ENCODE assay signal across 8 cellular contexts in genomic region chr12:68686262-68686594, GRCh38. TPM values are rescaled to one million over a fixed set of nuclear protein-coding genes. Genes with fewer than 3 reads are reported as not detected.
A peak's percentile ranks its signal among the peaks of the same experiment; 100 is the strongest.
DNase-seq lines count a peak whose midpoint lies in the region; TF ChIP-seq lines count a peak whose summit lies in the region.

No MANE protein-coding gene starts in this region.

- H3K4me1 Mint-ChIP-seq in activated naive CD4-positive, alpha-beta T cell treated with anti-CD3 and anti-CD28 coated beads, Interleukin-2, amount 10 ng/mL, durations not matched to agents 7 days and 5 days = peaks cover 41% of the 10 kb centered on the region
- peaks cover 12% of the 10 kb centered on the region for H3K4me1 Mint-ChIP-seq in type B pancreatic cell (ENCODE audit: unreplicated experiment)

- CTCF ChIA-PET in activated naive CD4-positive, alpha-beta T cell treated with anti-CD3 and anti-CD28 coated beads, Interleukin-2, amount 10 ng/mL, durations not matched to agents 7 days and 5 days (lab: Charles Lee) = no interaction called here

- no peaks in the 10 kb centered on the region for H3K9me3 Mint-ChIP-seq in activated naive CD4-positive, alpha-beta T cell treated with anti-CD3 and anti-CD28 coated beads, Interleukin-2, amount 10 ng/mL, durations not matched to agents 7 days and 5 days
- no peaks in the 10 kb centered on the region for H3K9me3 Mint-ChIP-seq in type B pancreatic cell

- TF ChIP-seq CTCF in lower leg skin (IDR thresholded peaks at IDR 0.05) (no peak), type B pancreatic cell (conservative IDR thresholded peaks at IDR 0.05) (no peak), GM13976 (IDR thresholded peaks at IDR 0.05; ENCODE audit: borderline replicate concordance, control extremely low read depth, extremely low read depth, insufficient read depth, missing control alignments) (no peak)

- peak overlapping the region; percentile 96 for H3K27ac Mint-ChIP-seq in activated naive CD4-positive, alpha-beta T cell treated with anti-CD3 and anti-CD28 coated beads, Interleukin-2, amount 10 ng/mL, durations not matched to agents 7 days and 5 days
- H3K27ac Mint-ChIP-seq in type B pancreatic cell = peak overlapping the region; percentile 95

- TF ChIP-seq POLR2A in lower leg skin (IDR thresholded peaks at IDR 0.05) = no peak

- peak overlapping the region; percentile 57 for H3K27ac ChIP-seq in adipose tissue (ENCODE audit: low read depth, low read length)

- DNase-seq in activated naive CD4-positive, alpha-beta T cell treated with anti-CD3 and anti-CD28 coated beads, Interleukin-2, amount 10 ng/mL, durations not matched to agents 7 days and 5 days = no peak
- no peak for DNase-seq in activated naive CD4-positive, alpha-beta T cell (lab: John Stamatoyannopoulos, UW)
- DNase-seq in lower leg skin (ENCODE audit: low spot score in 2 of 2) (no peak), type B pancreatic cell (ENCODE audit: extremely low spot score, unreplicated experiment) (no peak), GM13976 (ENCODE audit: low spot score) (no peak)
- DNase-seq in effector CD8-positive, alpha-beta T cell (lab: John Stamatoyannopoulos, UW) = no peak
- DNase-seq in effector CD4-positive, alpha-beta T cell = no peak

- peak overlapping the region; percentile 93 for H3K4me3 Mint-ChIP-seq in activated naive CD4-positive, alpha-beta T cell treated with anti-CD3 and anti-CD28 coated beads, Interleukin-2, amount 10 ng/mL, durations not matched to agents 7 days and 5 days
- H3K4me3 Mint-ChIP-seq in type B pancreatic cell = peak overlapping the region; percentile 98

- intact Hi-C loops in lower leg skin (cut with DNase I; ENCODE audit: low total_unique reads) = loop anchor here (10.0 kb wide), 1 partner anchor 899 kb away; the partner anchor contains the start of gene CCT2

- H3K36me3 Mint-ChIP-seq in activated naive CD4-positive, alpha-beta T cell treated with anti-CD3 and anti-CD28 coated beads, Interleukin-2, amount 10 ng/mL, durations not matched to agents 7 days and 5 days = peaks cover 20% of the 10 kb centered on the region
- H3K36me3 Mint-ChIP-seq in type B pancreatic cell = no peaks in the 10 kb centered on the region

- 34 to 40% (median 40%) methylated on average over 3 of the region's 3 CpGs for WGBS in adipose tissue, 3 donors
- 34 to 39% methylated on average over 3 of the region's 3 CpGs for WGBS in lower leg skin, 2 donors

- in situ Hi-C loops in GM13976 (cut with MboI; ENCODE audit: low sequenced_read_pairs, unreplicated experiment) = loop anchor here (25.0 kb wide), 1 partner anchor 649 kb away; no protein-coding TSS in a partner anchor

- H3K4me3 ChIP-seq in lower leg skin (ENCODE audit: low read depth, poor library complexity, severe bottlenecking) = peak overlapping the region; percentile 88

- H3K27me3 Mint-ChIP-seq in activated naive CD4-positive, alpha-beta T cell treated with anti-CD3 and anti-CD28 coated beads, Interleukin-2, amount 10 ng/mL, durations not matched to agents 7 days and 5 days = no peaks in the 10 kb centered on the region
- no peaks in the 10 kb centered on the region for H3K27me3 Mint-ChIP-seq in type B pancreatic cell

RNA-seq across cellular contexts. Expression of gene NUP107, which starts 0.6 kb away (rescaled TPM):
- 10 to 100 TPM in 2 of 3 donors, 1 to 10 TPM in 1; 7.6 to 19.3 (median 15.3) TPM for polyA plus RNA-seq in adipose tissue
- total RNA-seq in lower leg skin = 10 to 100 TPM; 19.3 to 41.7 (median 31.9) TPM
- 48.7 and 80.2 TPM in 2 replicates for total RNA-seq in type B pancreatic cell (ENCODE audit: low replicate concordance)

RNA-seq across cellular contexts. Expression of gene SLC35E3, which starts 59.7 kb away (rescaled TPM):
- 1 to 10 TPM; 2.1 to 3.6 (median 2.9) TPM for polyA plus RNA-seq in adipose tissue
- 10 to 100 TPM in 1 of 4 donors, 1 to 10 TPM in 3; 4.5 to 13.9 (median 6.5) TPM for total RNA-seq in lower leg skin
- total RNA-seq in type B pancreatic cell (ENCODE audit: low replicate concordance) = 10.1 and 10.7 TPM in 2 replicates
